8 cellular contexts compared by ENCODE assay signal in the genomic region with DNA sequence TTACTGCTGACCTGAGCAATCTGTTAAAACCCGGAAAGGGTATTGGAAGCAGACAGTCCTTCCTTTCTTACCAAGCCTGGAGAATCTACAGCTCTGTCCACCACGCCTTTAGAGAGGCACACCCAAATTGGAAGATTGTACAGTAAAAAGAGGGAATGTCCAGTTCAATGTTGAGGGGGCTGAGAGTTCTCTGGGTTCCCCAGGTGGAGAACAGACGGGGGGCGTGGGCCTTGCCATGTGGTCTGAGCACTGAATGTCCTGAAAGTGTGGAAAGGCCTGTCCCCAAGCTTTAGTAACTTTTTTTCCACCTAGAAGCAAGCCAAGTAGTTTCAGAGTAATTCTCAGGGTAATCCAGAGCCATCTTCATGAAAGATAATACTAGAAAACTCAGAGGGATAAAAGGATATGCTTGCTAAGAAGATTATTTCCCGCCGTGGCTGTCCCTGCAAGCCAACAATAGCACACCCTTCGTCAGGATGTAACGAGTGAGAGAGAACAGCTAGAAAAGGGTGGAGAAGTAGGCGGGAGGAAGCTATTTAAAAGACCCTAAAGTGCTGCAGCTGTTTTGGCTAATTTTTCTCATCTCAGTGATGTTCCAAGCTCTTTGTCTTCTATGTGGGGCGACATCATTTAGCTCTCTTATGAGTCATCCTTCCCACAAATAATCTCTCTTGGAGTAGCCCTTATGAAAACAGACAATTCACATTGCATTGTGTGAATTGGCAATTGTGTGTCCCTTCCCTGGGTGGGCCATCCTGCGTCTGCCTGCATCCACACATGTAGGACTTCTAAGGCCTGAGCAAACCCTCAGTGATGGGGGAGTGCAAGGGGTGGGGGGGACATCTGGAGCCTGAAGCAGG.
DNase-seq lines count a peak whose midpoint lies in the region; ATAC-seq and TF ChIP-seq lines count a peak whose summit lies in the region.

No MANE protein-coding gene starts in this region.

- H4K20me1 ChIP-seq in BLaER1 treated with 17β-estradiol and CSF1 and Interleukin-3, amounts not matched to agents 10 nM and 100 nM, result peaks cover 0 to 85% (median 0%) of the 10 kb centered on the region in 11 experiments; a peak in 3 of 22 replicates

- peaks cover 6 to 33% (median 19%) of the 10 kb centered on the region in 10 experiments; a peak in 18 of 20 replicates for H3K4me1 ChIP-seq in BLaER1 treated with 17β-estradiol and CSF1 and Interleukin-3, amounts not matched to agents 10 nM and 100 nM
- peaks cover 0 to 12% (median 10%) of the 10 kb centered on the region in 4 donors for H3K4me1 ChIP-seq in esophagus muscularis mucosa

- TF ChIP-seq CTCF in esophagus muscularis mucosa (IDR thresholded peaks at IDR 0.05), result no peak

- DNase-seq in NCI-H82 (lab: John Stamatoyannopoulos, UW), result peak; percentile 87
- no peak for DNase-seq in esophagus muscularis mucosa (ENCODE audit: extremely low spot score)
- peak; percentile 48 for DNase-seq in non-pigmented ciliary epithelial cell (ENCODE audit: low read depth)
- no peak for DNase-seq in stimulated activated naive CD4-positive, alpha-beta T cell treated with Interleukin-2 at 50 U/mL for 16 hours (lab: John Stamatoyannopoulos, UW)
- no peak for DNase-seq in activated CD4-positive, alpha-beta T cell treated with anti-CD3 and anti-CD28 coated beads for 48 hours

- no peak overlapping the region for H3K9ac ChIP-seq in BLaER1 treated with 17β-estradiol and CSF1 and Interleukin-3, amounts not matched to agents 10 nM and 100 nM

- peak overlapping the region in 9 of 11 experiments; percentile 5 to 51 (median 25); a peak in 13 of 22 replicates for H3K4me2 ChIP-seq in BLaER1 treated with 17β-estradiol and CSF1 and Interleukin-3, amounts not matched to agents 10 nM and 100 nM

- intact Hi-C loops in esophagus muscularis mucosa (cut with DNase I), result no loop called here

- no peak overlapping the region for H3K4me3 ChIP-seq in BLaER1 treated with 17β-estradiol and CSF1 and Interleukin-3, amounts not matched to agents 10 nM and 100 nM
- H3K4me3 ChIP-seq in esophagus muscularis mucosa, result no peak overlapping the region

- 59% methylated on average over 11 of the region's 11 CpGs for WGBS in esophagus muscularis mucosa

- no peaks in the 10 kb centered on the region for H3K27me3 ChIP-seq in BLaER1 treated with 17β-estradiol and CSF1 and Interleukin-3, amounts not matched to agents 10 nM and 100 nM
- H3K27me3 ChIP-seq in esophagus muscularis mucosa, result no peaks in the 10 kb centered on the region

- peak overlapping the region in 4 of 11 experiments; percentile 17 to 30 (median 25); a peak in 3 of 22 replicates for H3K27ac ChIP-seq in BLaER1 treated with 17β-estradiol and CSF1 and Interleukin-3, amounts not matched to agents 10 nM and 100 nM
- peak overlapping the region in 3 of 4 donors; percentile 48 to 60 (median 56) for H3K27ac ChIP-seq in esophagus muscularis mucosa (replicated peaks in 1 of 4)

- TF ChIP-seq POLR2A in esophagus muscularis mucosa (IDR thresholded peaks at IDR 0.05; ENCODE audit: low read depth), result no peak

- H3K9me3 ChIP-seq in BLaER1 treated with 17β-estradiol and CSF1 and Interleukin-3, amounts not matched to agents 10 nM and 100 nM (replicated peaks in 1 of 11), result no peaks in the 10 kb centered on the region
- H3K9me3 ChIP-seq in esophagus muscularis mucosa, result no peaks in the 10 kb centered on the region

- ATAC-seq in HG03521 (IDR thresholded peaks at IDR 0.05; ENCODE audit: unreplicated experiment), result no peak
- no peak for ATAC-seq in HG03280 (IDR thresholded peaks at IDR 0.05; ENCODE audit: unreplicated experiment)

- H3K36me3 ChIP-seq in BLaER1 treated with 17β-estradiol and CSF1 and Interleukin-3, amounts not matched to agents 10 nM and 100 nM, result peaks cover 0 to 66% (median 1%) of the 10 kb centered on the region in 11 experiments; a peak in 9 of 22 replicates
- H3K36me3 ChIP-seq in esophagus muscularis mucosa, result no peaks in the 10 kb centered on the region

- TF ChIP-seq EP300 in esophagus muscularis mucosa (IDR thresholded peaks at IDR 0.05), result no peak

Comparison
In these comparisons a context has a peak if more than half of its experiments do, and no peak if none do; other contexts are left out.
1. DNase-seq: peak in NCI-H82 (single experiment) and non-pigmented ciliary epithelial cell (single experiment); none in esophagus muscularis mucosa (single experiment), stimulated activated naive CD4-positive, alpha-beta T cell treated with Interleukin-2 at 50 U/mL for 16 hours (single experiment) and activated CD4-positive, alpha-beta T cell treated with anti-CD3 and anti-CD28 coated beads for 48 hours (single experiment).